Comparison of ENCODE assay signal across 28 cellular contexts in the genomic region with DNA sequence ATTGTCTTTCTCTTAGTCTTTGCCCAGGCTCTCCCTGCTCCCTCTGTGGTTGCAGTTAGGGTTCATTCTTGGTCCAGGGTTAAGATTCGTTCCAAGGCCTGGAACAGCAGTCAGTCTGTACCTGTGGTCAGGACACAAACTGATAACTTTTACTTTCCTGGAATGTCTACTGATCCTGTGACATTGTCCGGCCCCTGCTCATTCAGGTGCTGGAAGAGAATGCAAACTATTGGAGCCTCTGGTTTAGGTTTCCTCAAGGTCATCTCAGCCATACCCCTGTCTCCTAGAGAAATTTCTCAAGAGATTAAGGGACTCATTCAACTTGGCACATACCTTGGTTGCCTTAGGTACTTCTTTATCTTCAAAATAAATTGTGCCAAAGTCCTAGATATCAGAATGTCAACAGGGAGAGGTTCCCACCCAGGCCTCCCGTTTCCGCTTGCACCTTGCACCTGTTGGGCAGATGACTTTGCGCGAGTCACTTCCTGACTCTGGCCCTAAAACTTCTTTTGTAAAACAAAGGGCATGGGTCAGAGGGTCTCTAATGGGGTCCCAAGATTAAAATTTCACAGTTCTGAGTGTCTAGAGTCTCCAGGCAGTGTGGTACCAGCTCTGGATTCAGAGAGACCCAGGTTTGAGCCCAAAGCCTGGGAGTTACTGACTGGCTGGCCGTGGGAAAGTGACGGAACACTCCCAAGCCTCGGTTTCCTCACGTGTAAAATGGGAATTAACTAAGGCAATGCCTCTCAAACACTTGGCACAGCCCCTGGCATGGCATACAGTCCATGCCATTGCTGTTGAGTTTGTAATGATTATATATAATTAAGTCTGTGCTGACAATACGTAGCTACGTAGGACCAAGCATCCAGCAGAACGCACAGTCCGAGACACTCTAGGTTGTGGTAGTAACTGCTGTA. TPM values are rescaled to one million over a fixed set of nuclear protein-coding genes. Genes with fewer than 3 reads are reported as not detected.
"Had no signal": no experiment of that assay in that cellular context is flagged by ENCODE, and none has a peak within 500 bp of the region (broad histone marks: within the 10 kb centered on the region; RNA-seq: fewer than 3 reads in every experiment).

No MANE protein-coding gene starts in this region.

- H3K4me3 ChIP-seq: neural progenitor cell, spleen, thoracic aorta had no signal

- H3K9ac ChIP-seq: neural progenitor cell had no signal

- DNase-seq: activated CD4-positive, alpha-beta T cell treated with anti-CD3 and anti-CD28 coated beads for 36 hours; activated CD4-positive, alpha-beta T cell treated with anti-CD3 and anti-CD28 coated beads, Interleukin-2, amount 50 U/mL, for 4 hours; activated naive CD4-positive, alpha-beta T cell treated with anti-CD3 and anti-CD28 coated beads, Interleukin-2, amount 50 U/mL, for 16 hours; activated T-cell treated with anti-CD3 and anti-CD28 coated beads, Interleukin-2, amount 50 U/mL, for 48 hours; anterior cingulate cortex; dermis blood vessel endothelial cell; effector memory CD4-positive, alpha-beta T cell; foreskin melanocyte; glutamatergic neuron; hippocampal formation; naive thymus-derived CD8-positive, alpha-beta T cell; retina; spleen; stimulated activated CD4-positive, alpha-beta T cell treated with anti-CD3 and anti-CD28 coated beads, Interleukin-4, amount 100 ng/mL, for 1 hour; stimulated activated naive CD4-positive, alpha-beta T cell; T-helper 9 cell had no signal

- H3K27me3 ChIP-seq: neural progenitor cell had no signal

- H3K4me2 ChIP-seq: neural progenitor cell had no signal

- H3K9me3 ChIP-seq: spleen, thoracic aorta had no signal

- ATAC-seq: activated CD4-positive, alpha-beta T cell treated with anti-CD3 and anti-CD28 coated beads for 36 hours; esophagus mucosa; naive thymus-derived CD8-positive, alpha-beta T cell; WTC11 had no signal

- H3K27ac ChIP-seq: neural progenitor cell, spleen, thoracic aorta had no signal

- FAIRE-seq: endothelial cell of umbilical vein, islet of Langerhans had no signal

- H3K4me1 ChIP-seq: neural progenitor cell, spleen had no signal

- H3K36me3 ChIP-seq: neural progenitor cell, spleen, thoracic aorta had no signal

RNA-seq across cellular contexts. Expression of gene CYP2S1, which starts 25.9 kb away (rescaled TPM):
- total RNA-seq: naive thymus-derived CD8-positive, alpha-beta T cell had no signal
- polyA plus RNA-seq: naive thymus-derived CD8-positive, alpha-beta T cell had no signal

RNA-seq across cellular contexts. Expression of gene AXL, which starts 51.9 kb away (rescaled TPM):
- total RNA-seq: naive thymus-derived CD8-positive, alpha-beta T cell had no signal

RNA-seq across cellular contexts. Expression of gene CYP2F1, which starts 52.9 kb away (rescaled TPM):
- total RNA-seq: activated CD4-positive, alpha-beta T cell treated with anti-CD3 and anti-CD28 coated beads for 36 hours; cardiac septum; dermis blood vessel endothelial cell; endothelial cell of umbilical vein; liver; naive thymus-derived CD8-positive, alpha-beta T cell; omental fat pad; posterior vena cava; spleen; T-helper 1 cell treated with Interleukin-12 subunit alpha and Interleukin-12 subunit beta and Interleukin-4 antibody, amounts not matched to agents 30 ng/mL and 1 ng/mL, for 36 hours; thoracic aorta; ureter had no signal
- polyA plus RNA-seq: endothelial cell of umbilical vein, liver, spleen had no signal
